In the genomic region with DNA sequence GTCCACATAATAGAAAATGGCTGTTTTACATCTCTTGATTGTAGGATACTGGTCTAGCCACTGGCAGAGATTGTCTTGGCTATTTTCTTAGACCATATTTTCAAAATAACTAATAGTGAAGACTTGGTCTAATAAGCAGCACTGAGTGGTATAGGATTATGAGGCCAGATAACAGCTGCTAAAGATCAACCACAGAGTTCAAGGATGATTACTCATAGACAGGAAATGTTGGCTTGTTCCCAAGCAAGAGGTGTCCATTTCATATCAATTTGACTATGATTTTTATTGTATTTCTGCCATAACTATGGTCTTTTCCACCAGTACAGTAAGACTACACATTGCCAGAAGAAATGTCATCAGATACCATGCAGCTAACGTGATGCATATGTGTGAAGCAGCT, we compare ENCODE assay signal across 1 cellular context.
TF ChIP-seq lines count a peak whose summit lies in the region.

No MANE protein-coding gene starts in this region.

TF ChIP-seq in GM12878, 131 proteins besides CTCF, POLR2A, EP300 and RAD21 (continued from another document):
- no peak for TF ChIP-seq TCF7 (IDR thresholded peaks at IDR 0.05; ENCODE audit: borderline replicate concordance)
